In the genomic region with DNA sequence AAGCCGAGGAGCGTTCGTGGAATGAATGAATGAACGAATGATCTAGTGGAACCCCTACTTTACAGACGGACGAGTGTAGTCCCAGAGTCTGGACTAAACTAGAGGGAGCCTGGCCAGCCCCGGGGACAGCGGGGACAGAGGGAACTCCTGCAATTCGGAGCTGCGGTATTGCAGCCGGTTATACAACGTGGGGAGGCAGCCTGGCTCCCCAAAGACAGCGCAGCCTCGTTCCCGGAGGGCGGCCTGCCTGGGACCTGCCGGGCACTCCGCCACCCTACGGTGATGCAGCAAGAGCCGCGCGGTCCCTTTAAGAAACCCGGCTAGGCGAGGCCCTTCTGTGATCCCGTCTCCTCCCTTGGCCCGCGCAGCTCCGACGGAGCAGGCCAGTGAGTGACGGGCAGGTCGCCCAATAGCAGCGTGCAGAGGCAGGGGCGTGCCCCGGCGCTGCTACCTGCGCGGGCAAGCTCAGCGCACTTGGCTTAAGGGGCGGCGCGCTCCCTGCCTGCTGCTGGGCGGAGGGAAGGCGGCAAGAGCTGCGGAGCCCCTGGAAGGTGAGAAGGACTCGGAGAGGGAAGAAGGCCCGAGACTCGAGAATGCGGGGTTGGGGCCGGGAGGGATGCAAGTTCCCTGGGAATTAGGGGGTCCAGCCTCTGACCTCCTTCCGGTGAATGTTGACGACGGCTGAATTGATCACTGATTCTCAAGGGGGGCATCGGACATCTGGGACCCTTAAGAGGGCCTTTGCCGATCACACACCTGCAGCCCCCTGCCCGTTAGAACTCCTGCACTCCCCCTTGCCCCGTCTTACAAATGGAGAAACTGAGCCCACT, we compare ENCODE assay signal across 8 cellular contexts. TPM values are rescaled to one million over a fixed set of nuclear protein-coding genes. Genes with fewer than 3 reads are reported as not detected.
DNase-seq lines count a peak whose midpoint lies in the region; ATAC-seq and TF ChIP-seq lines count a peak whose summit lies in the region.

A gene with protein sequence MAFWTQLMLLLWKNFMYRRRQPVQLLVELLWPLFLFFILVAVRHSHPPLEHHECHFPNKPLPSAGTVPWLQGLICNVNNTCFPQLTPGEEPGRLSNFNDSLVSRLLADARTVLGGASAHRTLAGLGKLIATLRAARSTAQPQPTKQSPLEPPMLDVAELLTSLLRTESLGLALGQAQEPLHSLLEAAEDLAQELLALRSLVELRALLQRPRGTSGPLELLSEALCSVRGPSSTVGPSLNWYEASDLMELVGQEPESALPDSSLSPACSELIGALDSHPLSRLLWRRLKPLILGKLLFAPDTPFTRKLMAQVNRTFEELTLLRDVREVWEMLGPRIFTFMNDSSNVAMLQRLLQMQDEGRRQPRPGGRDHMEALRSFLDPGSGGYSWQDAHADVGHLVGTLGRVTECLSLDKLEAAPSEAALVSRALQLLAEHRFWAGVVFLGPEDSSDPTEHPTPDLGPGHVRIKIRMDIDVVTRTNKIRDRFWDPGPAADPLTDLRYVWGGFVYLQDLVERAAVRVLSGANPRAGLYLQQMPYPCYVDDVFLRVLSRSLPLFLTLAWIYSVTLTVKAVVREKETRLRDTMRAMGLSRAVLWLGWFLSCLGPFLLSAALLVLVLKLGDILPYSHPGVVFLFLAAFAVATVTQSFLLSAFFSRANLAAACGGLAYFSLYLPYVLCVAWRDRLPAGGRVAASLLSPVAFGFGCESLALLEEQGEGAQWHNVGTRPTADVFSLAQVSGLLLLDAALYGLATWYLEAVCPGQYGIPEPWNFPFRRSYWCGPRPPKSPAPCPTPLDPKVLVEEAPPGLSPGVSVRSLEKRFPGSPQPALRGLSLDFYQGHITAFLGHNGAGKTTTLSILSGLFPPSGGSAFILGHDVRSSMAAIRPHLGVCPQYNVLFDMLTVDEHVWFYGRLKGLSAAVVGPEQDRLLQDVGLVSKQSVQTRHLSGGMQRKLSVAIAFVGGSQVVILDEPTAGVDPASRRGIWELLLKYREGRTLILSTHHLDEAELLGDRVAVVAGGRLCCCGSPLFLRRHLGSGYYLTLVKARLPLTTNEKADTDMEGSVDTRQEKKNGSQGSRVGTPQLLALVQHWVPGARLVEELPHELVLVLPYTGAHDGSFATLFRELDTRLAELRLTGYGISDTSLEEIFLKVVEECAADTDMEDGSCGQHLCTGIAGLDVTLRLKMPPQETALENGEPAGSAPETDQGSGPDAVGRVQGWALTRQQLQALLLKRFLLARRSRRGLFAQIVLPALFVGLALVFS (N-terminal part only) (plus strand): TSS at position 462 of the 830 bp plus-strand sequence. CDS start 1,255 bp downstream, outside the sequence.

- H3K4me3 Mint-ChIP-seq in activated T-helper 2 cell treated with anti-CD3 and anti-CD28 coated beads, Interferon-gamma antibody, Interleukin-2, Interleukin-4, amounts not matched to agents 10 μg/mL and 5 μg/mL and 100 μg/mL, durations not matched to agents 14 hours and 24 hours and 36 hours (ENCODE audit: low read depth): peak within 1 kb of the TSS; percentile 96
- peak within 1 kb of the TSS; percentile 95 for H3K4me3 Mint-ChIP-seq in natural killer cell treated with Interleukin-12 subunit alpha and Interleukin-12 subunit beta and Interleukin-15 and Interleukin-18, amount 100 ng/mL, for 72 hours

- peak within 1 kb of the TSS; percentile 62 for H3K4me3 ChIP-seq in H7 (ENCODE audit: insufficient read depth, low read depth, low read length)
- peak within 1 kb of the TSS; percentile 70 for H3K4me3 ChIP-seq in fibroblast of pulmonary artery (replicated peaks; ENCODE audit: low read depth, low read length)

- TF ChIP-seq CTCF in fibroblast of pulmonary artery (IDR thresholded peaks at IDR 0.05; ENCODE audit: low read length, missing control alignments): no peak

- H3K4me1 Mint-ChIP-seq in activated T-helper 2 cell treated with anti-CD3 and anti-CD28 coated beads, Interferon-gamma antibody, Interleukin-2, Interleukin-4, amounts not matched to agents 10 μg/mL and 5 μg/mL and 100 μg/mL, durations not matched to agents 14 hours and 24 hours and 36 hours (ENCODE audit: low read depth): peaks cover 36% of the 10 kb centered on the region
- H3K4me1 Mint-ChIP-seq in natural killer cell treated with Interleukin-12 subunit alpha and Interleukin-12 subunit beta and Interleukin-15 and Interleukin-18, amount 100 ng/mL, for 72 hours (ENCODE audit: low read depth in 2 of 2): peaks cover 29 to 39% of the 10 kb centered on the region in 2 donors

- H3K9me3 Mint-ChIP-seq in activated T-helper 2 cell treated with anti-CD3 and anti-CD28 coated beads, Interferon-gamma antibody, Interleukin-2, Interleukin-4, amounts not matched to agents 10 μg/mL and 5 μg/mL and 100 μg/mL, durations not matched to agents 14 hours and 24 hours and 36 hours: no peaks in the 10 kb centered on the region
- no peaks in the 10 kb centered on the region for H3K9me3 Mint-ChIP-seq in natural killer cell treated with Interleukin-12 subunit alpha and Interleukin-12 subunit beta and Interleukin-15 and Interleukin-18, amount 100 ng/mL, for 72 hours

- peaks cover 46% of the 10 kb centered on the region for H3K36me3 Mint-ChIP-seq in activated T-helper 2 cell treated with anti-CD3 and anti-CD28 coated beads, Interferon-gamma antibody, Interleukin-2, Interleukin-4, amounts not matched to agents 10 μg/mL and 5 μg/mL and 100 μg/mL, durations not matched to agents 14 hours and 24 hours and 36 hours (ENCODE audit: low read depth)
- H3K36me3 Mint-ChIP-seq in natural killer cell treated with Interleukin-12 subunit alpha and Interleukin-12 subunit beta and Interleukin-15 and Interleukin-18, amount 100 ng/mL, for 72 hours: no peaks in the 10 kb centered on the region

- peak; percentile 97 to 98 for ATAC-seq in natural killer cell treated with Interleukin-12 subunit alpha and Interleukin-12 subunit beta and Interleukin-15 and Interleukin-18, amount 100 ng/mL, for 72 hours

- TF ChIP-seq POLR2A in Raji (IDR thresholded peaks at IDR 0.05; ENCODE audit: insufficient read depth, low read depth, low read length): peak; percentile 83

- no peaks in the 10 kb centered on the region for H3K27me3 ChIP-seq in H7 (ENCODE audit: control insufficient read depth, insufficient read depth, low read length)

- peak within 1 kb of the TSS; percentile 68 for H3K27ac Mint-ChIP-seq in activated T-helper 2 cell treated with anti-CD3 and anti-CD28 coated beads, Interferon-gamma antibody, Interleukin-2, Interleukin-4, amounts not matched to agents 10 μg/mL and 5 μg/mL and 100 μg/mL, durations not matched to agents 14 hours and 24 hours and 36 hours
- H3K27ac Mint-ChIP-seq in natural killer cell treated with Interleukin-12 subunit alpha and Interleukin-12 subunit beta and Interleukin-15 and Interleukin-18, amount 100 ng/mL, for 72 hours: peak within 1 kb of the TSS; percentile 80 to 96

- H3K36me3 ChIP-seq in H7 (replicated peaks; ENCODE audit: control insufficient read depth, insufficient read depth, low read length): peaks cover 13% of the 10 kb centered on the region

- no peaks in the 10 kb centered on the region for H3K27me3 Mint-ChIP-seq in activated T-helper 2 cell treated with anti-CD3 and anti-CD28 coated beads, Interferon-gamma antibody, Interleukin-2, Interleukin-4, amounts not matched to agents 10 μg/mL and 5 μg/mL and 100 μg/mL, durations not matched to agents 14 hours and 24 hours and 36 hours (ENCODE audit: low read depth)
- no peaks in the 10 kb centered on the region for H3K27me3 Mint-ChIP-seq in natural killer cell treated with Interleukin-12 subunit alpha and Interleukin-12 subunit beta and Interleukin-15 and Interleukin-18, amount 100 ng/mL, for 72 hours

- DNase-seq in EL (peak; percentile 97), H7 (peak; percentile 98), M059J (ENCODE audit: low read depth) (peak; percentile 97), fibroblast of pulmonary artery (ENCODE audit: low read depth) (peak; percentile 98)
- peak; percentile 99 for DNase-seq in activated T-helper 2 cell treated with anti-CD3 and anti-CD28 coated beads, Interferon-gamma antibody, Interleukin-2, Interleukin-4, amounts not matched to agents 10 μg/mL and 5 μg/mL and 100 μg/mL, durations not matched to agents 14 hours and 24 hours and 36 hours (ENCODE audit: low spot score)
- peak; percentile 99 for DNase-seq in natural killer cell treated with Interleukin-12 subunit alpha and Interleukin-12 subunit beta and Interleukin-15 and Interleukin-18, amount 100 ng/mL, for 72 hours (ENCODE audit: low spot score)
- peak; percentile 97 for DNase-seq in stimulated activated naive CD4-positive, alpha-beta T cell treated with Interleukin-2 at 50 U/mL for 16 hours (lab: John Stamatoyannopoulos, UW)

- intact Hi-C loops in activated T-helper 2 cell treated with anti-CD3 and anti-CD28 coated beads, Interferon-gamma antibody, Interleukin-2, Interleukin-4, amounts not matched to agents 10 μg/mL and 5 μg/mL and 100 μg/mL, durations not matched to agents 14 hours and 24 hours and 36 hours (cut with micrococcal nuclease): loop anchor here (1.0 to 2.0 kb wide), 5 partner anchors 12 to 201 kb away; a partner anchor contains a TSS

RNA-seq across cellular contexts. Expression of the gene that starts here (rescaled TPM):
- total RNA-seq in H7 (2014; rRNA removed; shearing (Covaris generic)): 17.9 and 19.7 TPM in 2 replicates
- 9.3 and 13.5 TPM in 2 replicates for total RNA-seq in M059J (2014; rRNA removed; shearing (Covaris generic))
- total RNA-seq in activated T-helper 2 cell treated with anti-CD3 and anti-CD28 coated beads, Interferon-gamma antibody, Interleukin-2, Interleukin-4, amounts not matched to agents 10 μg/mL and 5 μg/mL and 100 μg/mL, durations not matched to agents 14 hours and 24 hours and 36 hours: 17.2 and 19.6 TPM in 2 replicates
- 10 to 100 TPM; 53.7 to 69.9 TPM for total RNA-seq in natural killer cell treated with Interleukin-12 subunit alpha and Interleukin-12 subunit beta and Interleukin-15 and Interleukin-18, amount 100 ng/mL, for 72 hours

Comparison
In these comparisons a context has a peak if more than half of its experiments do, and no peak if none do; other contexts are left out.
1. Peak in every context shown above with its lines: DNase-seq, ATAC-seq and H3K4me3 ChIP-seq.